ENCODE assay signal across 8 cellular contexts in genomic region chr1:218259800-218260199, GRCh38. TPM values are rescaled to one million over a fixed set of nuclear protein-coding genes. Genes with fewer than 3 reads are reported as not detected.
DNase-seq lines count a peak whose midpoint lies in the region; ATAC-seq and TF ChIP-seq lines count a peak whose summit lies in the region.

No MANE protein-coding gene starts in this region.

- CTCF ChIA-PET in CD4-positive, alpha-beta memory T cell (lab: Charles Lee; ENCODE audit: partially characterized antibody): interaction anchor here (0.9 kb wide), 1 partner anchor 11 kb away, joined by 4 read pairs; no protein-coding TSS in a partner anchor

- no peaks in the 10 kb centered on the region for H3K4me1 ChIP-seq in CD4-positive, alpha-beta memory T cell (ENCODE audit: insufficient read depth, low read length)

- POLR2A ChIA-PET in CD4-positive, alpha-beta memory T cell (lab: Charles Lee; ENCODE audit: partially characterized antibody): no interaction called here

- no peaks in the 10 kb centered on the region for H3K36me3 ChIP-seq in CD4-positive, alpha-beta memory T cell (ENCODE audit: insufficient read depth, low read length)

- H3K27me3 ChIP-seq in CD4-positive, alpha-beta memory T cell (ENCODE audit: insufficient read depth, low read length): no peaks in the 10 kb centered on the region

- ATAC-seq in GM19035 (IDR thresholded peaks at IDR 0.05; ENCODE audit: unreplicated experiment): peak; percentile 69
- no peak for ATAC-seq in HG02642 (IDR thresholded peaks at IDR 0.05; ENCODE audit: poor library complexity, unreplicated experiment)

- H3K27me3 Mint-ChIP-seq in chondrocyte (ENCODE audit: low read depth): peaks cover 20% of the 10 kb centered on the region
- H3K27me3 Mint-ChIP-seq in CD4-positive, alpha-beta memory T cell: peaks cover 12 to 18% of the 10 kb centered on the region in 2 donors

- H3K4me3 Mint-ChIP-seq in chondrocyte (ENCODE audit: unreplicated experiment): no peak overlapping the region
- no peak overlapping the region for H3K4me3 Mint-ChIP-seq in CD4-positive, alpha-beta memory T cell

- intact Hi-C loops in CD4-positive, alpha-beta memory T cell (cut with micrococcal nuclease): no loop called here

- H3K9me3 Mint-ChIP-seq in chondrocyte (ENCODE audit: low read depth): peaks cover 17% of the 10 kb centered on the region
- peaks cover 0 to 24% (median 8%) of the 10 kb centered on the region in 8 donors for H3K9me3 Mint-ChIP-seq in CD4-positive, alpha-beta memory T cell

- peak; percentile 66 for DNase-seq in HuH-7 (ENCODE audit: low spot score)
- DNase-seq in chondrocyte (ENCODE audit: low spot score): no peak
- DNase-seq in CD4-positive, alpha-beta memory T cell: no peak
- DNase-seq in inferior parietal cortex (ENCODE audit: extremely low spot score): no peak
- DNase-seq in activated T-cell treated with anti-CD3 and anti-CD28 coated beads, Interleukin-2, amount 50 U/mL, for 1 hour: no peak

- no peak overlapping the region for H3K4me3 ChIP-seq in CD4-positive, alpha-beta memory T cell (ENCODE audit: low read length in 2 of 2)

- no peak overlapping the region for H3K27ac Mint-ChIP-seq in chondrocyte (ENCODE audit: unreplicated experiment)
- no peak overlapping the region for H3K27ac Mint-ChIP-seq in CD4-positive, alpha-beta memory T cell

- peak; percentile 77 for TF ChIP-seq CTCF in C4-2B (conservative IDR thresholded peaks at IDR 0.05)
- TF ChIP-seq CTCF in chondrocyte (IDR thresholded peaks at IDR 0.05): peak; percentile 35

- H3K36me3 Mint-ChIP-seq in chondrocyte (ENCODE audit: low read depth): peaks cover 3% of the 10 kb centered on the region
- H3K36me3 Mint-ChIP-seq in CD4-positive, alpha-beta memory T cell: no peaks in the 10 kb centered on the region

- no peaks in the 10 kb centered on the region for H3K4me1 Mint-ChIP-seq in chondrocyte (ENCODE audit: low read depth)
- H3K4me1 Mint-ChIP-seq in CD4-positive, alpha-beta memory T cell: no peaks in the 10 kb centered on the region

- H3K27ac ChIP-seq in C4-2B: no peak overlapping the region
- no peak overlapping the region for H3K27ac ChIP-seq in CD4-positive, alpha-beta memory T cell (ENCODE audit: low read depth, low read length)

- no peaks in the 10 kb centered on the region for H3K9me3 ChIP-seq in CD4-positive, alpha-beta memory T cell (ENCODE audit: control insufficient read depth in 1 of 2, low read length in 2 of 2)

RNA-seq across cellular contexts. Expression of gene RRP15, which starts 25.3 kb away (rescaled TPM):
- total RNA-seq in chondrocyte: 15.2 to 18.2 TPM (median 16.9 TPM) in 3 replicates
- total RNA-seq in CD4-positive, alpha-beta memory T cell: 10 to 100 TPM; 14.1 to 16.8 TPM
- 10 to 100 TPM; 12.8 to 20.7 TPM for polyA plus RNA-seq in CD4-positive, alpha-beta memory T cell
